ENCODE assay signal across 26 cellular contexts in genomic region chr4:959338-960139, GRCh38. TPM values are rescaled to one million over a fixed set of nuclear protein-coding genes. Genes with fewer than 3 reads are reported as not detected.
DNase-seq lines count a peak whose midpoint lies in the region; ATAC-seq, FAIRE-seq and TF ChIP-seq lines count a peak whose summit lies in the region.
"Had no signal": no experiment of that assay in that cellular context is flagged by ENCODE, and none has a peak within 500 bp of the region (broad histone marks: within the 10 kb centered on the region; RNA-seq: fewer than 3 reads in every experiment).

No MANE protein-coding gene starts in this region.

- no peak for FAIRE-seq in D721Med (lab: Jason Lieb, UNC)
- FAIRE-seq: A204.1, islet of Langerhans, urothelium cell line had no signal

- no peaks in the 10 kb centered on the region for H3K4me1 ChIP-seq in spleen
- H3K4me1 ChIP-seq: BLaER1 treated with 17β-estradiol and CSF1 and Interleukin-3, amounts not matched to agents 10 nM and 100 nM had no signal

- no peak overlapping the region for H3K27ac ChIP-seq in spleen
- H3K27ac ChIP-seq: BLaER1 treated with 17β-estradiol and CSF1 and Interleukin-3, amounts not matched to agents 10 nM and 100 nM; brain microvascular endothelial cell; GM23248; hepatocyte; KMS-11; skin epidermis had no signal

- ATAC-seq in HG03354 (IDR thresholded peaks at IDR 0.05; ENCODE audit: poor library complexity, severe bottlenecking, unreplicated experiment) = no peak
- ATAC-seq: PC-3 had no signal

- no peak overlapping the region for H3K4me3 ChIP-seq in spleen
- H3K4me3 ChIP-seq: BLaER1 treated with 17β-estradiol and CSF1 and Interleukin-3, amounts not matched to agents 10 nM and 100 nM; GM23248; hepatocyte; SJCRH30; skin epidermis had no signal

- DNase-seq in activated effector memory CD4-positive, alpha-beta T cell treated with anti-CD3 and anti-CD28 coated beads, Interleukin-2, amount 50 U/mL, for 16 hours = peak; percentile 54
- no peak for DNase-seq in activated effector memory CD4-positive, alpha-beta T cell treated with Interleukin-2 at 50 U/mL for 16 hours
- DNase-seq in iPS-NIHi11 (ENCODE audit: low spot score) = peak; percentile 14
- peak; percentile 64 for DNase-seq in spleen
- no peak for DNase-seq in D721Med (ENCODE audit: insufficient read length, low spot score)
- DNase-seq: activated CD4-positive, alpha-beta memory T cell treated with anti-CD3 and anti-CD28 coated beads, Interleukin-2, amount 10 ng/mL, durations not matched to agents 7 days and 5 days; activated CD4-positive, CD25-positive, alpha-beta regulatory T cell; activated T-cell treated with anti-CD3 and anti-CD28 coated beads, Interleukin-2, amount 50 U/mL, for 1 hour; brain microvascular endothelial cell; GM23248; MV-4-11; naive thymus-derived CD4-positive, alpha-beta T cell; NCI-H187 treated with DMSO at 0.1 percent for 48 hours; NCI-H345; PC-3; stimulated activated CD4-positive, alpha-beta T cell treated with anti-CD3 and anti-CD28 coated beads, Interleukin-4, amount 100 ng/mL, for 1 hour; T-helper 2 cell had no signal

- no peak for TF ChIP-seq POLR2A in spleen (IDR thresholded peaks at IDR 0.05)

- no peaks in the 10 kb centered on the region for H3K27me3 ChIP-seq in spleen (replicated peaks in 1 of 7)
- H3K27me3 ChIP-seq: BLaER1 treated with 17β-estradiol and CSF1 and Interleukin-3, amounts not matched to agents 10 nM and 100 nM; brain microvascular endothelial cell; hepatocyte; SJCRH30 had no signal

- intact Hi-C loops in spleen (cut with DNase I; ENCODE audit: low total_unique reads) = no loop called here

- H3K36me3 ChIP-seq in spleen = peaks cover 0 to 99% (median 59%) of the 10 kb centered on the region in 6 donors
- H3K36me3 ChIP-seq: SJCRH30 had no signal

- WGBS in spleen, 5 donors = 87 to 91% (median 87%) methylated on average over 20 to 24 of the region's 24 CpGs

- no peak for TF ChIP-seq CTCF in spleen (IDR thresholded peaks at IDR 0.05 in 8 of 11, conservative IDR thresholded peaks at IDR 0.05 in 3 of 11)
- no peak for TF ChIP-seq CTCF in D721Med (IDR thresholded peaks at IDR 0.05; ENCODE audit: insufficient read depth, missing control alignments)

- no peaks in the 10 kb centered on the region for H3K9me3 ChIP-seq in spleen
- H3K9me3 ChIP-seq: BLaER1 treated with 17β-estradiol and CSF1 and Interleukin-3, amounts not matched to agents 10 nM and 100 nM; SJCRH30 had no signal

RNA-seq across cellular contexts. Expression of gene DGKQ, which starts 13.8 kb away (rescaled TPM):
- 10 to 100 TPM; 13.6 to 26.3 (median 17.0) TPM for total RNA-seq in spleen
- polyA plus RNA-seq in spleen = 10 to 100 TPM in 1 of 3 donors, 1 to 10 TPM in 2; 6.3 to 15.4 (median 9.3) TPM

RNA-seq across cellular contexts. Expression of gene TMEM175, which starts 27.3 kb away (rescaled TPM):
- 10 to 100 TPM; 38.2 to 76.8 (median 56.6) TPM for total RNA-seq in spleen
- polyA plus RNA-seq in spleen = 10 to 100 TPM; 59.4 to 83.9 (median 78.6) TPM

RNA-seq across cellular contexts. Expression of gene IDUA, which starts 27.3 kb away (rescaled TPM):
- total RNA-seq in spleen = 10 to 100 TPM; 18.3 to 58.3 (median 37.9) TPM
- 10 to 100 TPM; 11.5 to 26.5 (median 19.1) TPM for polyA plus RNA-seq in spleen

RNA-seq across cellular contexts. Expression of gene GAK, which starts 27.4 kb away (rescaled TPM):
- 100 to 1,000 TPM; 154 to 212 (median 179) TPM for total RNA-seq in spleen
- 100 to 1,000 TPM; 112 to 249 (median 203) TPM for polyA plus RNA-seq in spleen

RNA-seq across cellular contexts. Expression of gene SLC26A1, which starts 33.7 kb away (rescaled TPM):
- under 1 TPM in 6 of 7 donors, not detected in 1; 0.07 to 0.68 (median 0.19) TPM for total RNA-seq in spleen
- under 1 TPM; 0.24 to 0.48 (median 0.30) TPM for polyA plus RNA-seq in spleen
- total RNA-seq: PC-3, SJCRH30 had no signal

Comparison
In these comparisons a context has a peak if more than half of its experiments do, and no peak if none do; other contexts are left out.
1. DNase-seq: peak in activated effector memory CD4-positive, alpha-beta T cell treated with anti-CD3 and anti-CD28 coated beads, Interleukin-2, amount 50 U/mL, for 16 hours (single experiment), iPS-NIHi11 (single experiment) and spleen (single experiment); none in activated effector memory CD4-positive, alpha-beta T cell treated with Interleukin-2 at 50 U/mL for 16 hours (single experiment) and D721Med (single experiment).